In genomic region chr2:128317186-128317897, GRCh38 we compare ENCODE assay signal across 8 cellular contexts. TPM values are rescaled to one million over a fixed set of nuclear protein-coding genes. Genes with fewer than 3 reads are reported as not detected.
DNase-seq lines count a peak whose midpoint lies in the region; ATAC-seq and TF ChIP-seq lines count a peak whose summit lies in the region.

No MANE protein-coding gene starts in this region.

- H3K4ac ChIP-seq in mesendoderm (ENCODE audit: low read depth, low read length): no peak overlapping the region

- H3K9ac ChIP-seq in colonic mucosa (ENCODE audit: low read depth in 2 of 2, low read length in 2 of 2) (peak overlapping the region; percentile 53 to 86), mesendoderm (ENCODE audit: low read length) (peak overlapping the region; percentile 89)

- H3K56ac ChIP-seq in mesendoderm (ENCODE audit: low read length): peak overlapping the region; percentile 86

- H3K18ac ChIP-seq in mesendoderm (ENCODE audit: low read length): no peak overlapping the region

- H3K79me1 ChIP-seq in mesendoderm (ENCODE audit: low read length): peaks cover 29% of the 10 kb centered on the region

- WGBS in mesendoderm (ENCODE audit: extremely low coverage, insufficient coverage, low lambda C conversion rate): no CpG with 5 or more reads among the region's 34 CpGs

- H2BK5ac ChIP-seq in mesendoderm (ENCODE audit: low read length): no peak overlapping the region

- H3K79me2 ChIP-seq in mesendoderm (ENCODE audit: control insufficient read depth, insufficient read depth, low read length): peaks cover 55% of the 10 kb centered on the region

- H3K4me2 ChIP-seq in mesendoderm (ENCODE audit: low read length): peak overlapping the region; percentile 91

- no peaks in the 10 kb centered on the region for H3K27me3 ChIP-seq in colonic mucosa
- no peaks in the 10 kb centered on the region for H3K27me3 ChIP-seq in mesendoderm (ENCODE audit: insufficient read depth, low read length, poor library complexity)
- no peaks in the 10 kb centered on the region for H3K27me3 ChIP-seq in tibial artery

- DNase-seq in RPMI8226 (peak; percentile 86), colonic mucosa (peak; percentile 40), mesendoderm (peak; percentile 58), tibial artery (peak in 1 of 2 donors; percentile 68), HT-29 (ENCODE audit: low spot score) (no peak)

- no peak overlapping the region for H2AK5ac ChIP-seq in mesendoderm (ENCODE audit: low read length)

- H3K9me3 ChIP-seq in colonic mucosa (no peaks in the 10 kb centered on the region), tibial artery (no peaks in the 10 kb centered on the region)

- no peak overlapping the region for H4K8ac ChIP-seq in mesendoderm (ENCODE audit: low read depth, low read length)

- peak overlapping the region; percentile 75 for H3K4me3 ChIP-seq in colonic mucosa
- H3K4me3 ChIP-seq in mesendoderm (ENCODE audit: low read length): peak overlapping the region; percentile 50
- peak overlapping the region; percentile 68 to 76 for H3K4me3 ChIP-seq in tibial artery

- H2BK120ac ChIP-seq in mesendoderm (ENCODE audit: low read depth, low read length): no peak overlapping the region

- H3K23ac ChIP-seq in mesendoderm (ENCODE audit: low read length): peak overlapping the region; percentile 32

- no peak overlapping the region for H2BK15ac ChIP-seq in mesendoderm (replicated peaks; ENCODE audit: low read depth)

- H3K36me3 ChIP-seq in colonic mucosa (no peaks in the 10 kb centered on the region), mesendoderm (ENCODE audit: control insufficient read depth, insufficient read depth, low read length) (peaks cover 2% of the 10 kb centered on the region), tibial artery (no peaks in the 10 kb centered on the region)

- no peak overlapping the region for H4K5ac ChIP-seq in mesendoderm (ENCODE audit: low read length)

- peak overlapping the region; percentile 70 for H3K27ac ChIP-seq in C4-2B
- no peak overlapping the region for H3K27ac ChIP-seq in colonic mucosa
- no peak overlapping the region for H3K27ac ChIP-seq in mesendoderm (ENCODE audit: low read depth, low read length)
- peak overlapping the region; percentile 32 to 42 for H3K27ac ChIP-seq in tibial artery

- peaks cover 6% of the 10 kb centered on the region for H3K4me1 ChIP-seq in colonic mucosa
- H3K4me1 ChIP-seq in mesendoderm (ENCODE audit: control insufficient read depth, low read depth, low read length): peaks cover 6% of the 10 kb centered on the region
- peaks cover 0 to 68% (median 43%) of the 10 kb centered on the region in 4 donors for H3K4me1 ChIP-seq in tibial artery

- TF ChIP-seq CTCF in C4-2B (conservative IDR thresholded peaks at IDR 0.05) (no peak), colonic mucosa (IDR thresholded peaks at IDR 0.05) (no peak), tibial artery (IDR thresholded peaks at IDR 0.05) (no peak)

- intact Hi-C loops in colonic mucosa (cut with DNase I): no loop called here
- intact Hi-C loops in tibial artery (cut with DNase I; ENCODE audit: low total_unique reads): no loop called here

- ATAC-seq in GM19025 (IDR thresholded peaks at IDR 0.05; ENCODE audit: low read depth, unreplicated experiment) (peak; percentile 29), HG03135 (IDR thresholded peaks at IDR 0.05; ENCODE audit: unreplicated experiment) (peak; percentile 42)

RNA-seq across cellular contexts. Expression of gene HS6ST1, which starts 1.3 kb away (rescaled TPM):
- total RNA-seq in colonic mucosa: 10 to 100 TPM; 19.3 to 22.9 TPM
- 29.4 TPM for polyA plus RNA-seq in mesendoderm (2013, experiment 1 of 2)
- 29.5 TPM for polyA plus RNA-seq in mesendoderm (2013, experiment 2 of 2)
- total RNA-seq in HT-29 (2014; rRNA removed; shearing (Covaris generic)): 17.6 and 17.7 TPM in 2 replicates

Comparison
In these comparisons a context has a peak if more than half of its experiments do, and no peak if none do; other contexts are left out.
1. H3K27ac ChIP-seq: peak in C4-2B (single experiment) and tibial artery (2 of 2); none in colonic mucosa (single experiment) and mesendoderm (single experiment).
2. Peak in every context shown above with its lines, with median percentiles within 50 percentile points of each other: H3K4me3 ChIP-seq.